22 cellular contexts compared by ENCODE assay signal in the genomic region with DNA sequence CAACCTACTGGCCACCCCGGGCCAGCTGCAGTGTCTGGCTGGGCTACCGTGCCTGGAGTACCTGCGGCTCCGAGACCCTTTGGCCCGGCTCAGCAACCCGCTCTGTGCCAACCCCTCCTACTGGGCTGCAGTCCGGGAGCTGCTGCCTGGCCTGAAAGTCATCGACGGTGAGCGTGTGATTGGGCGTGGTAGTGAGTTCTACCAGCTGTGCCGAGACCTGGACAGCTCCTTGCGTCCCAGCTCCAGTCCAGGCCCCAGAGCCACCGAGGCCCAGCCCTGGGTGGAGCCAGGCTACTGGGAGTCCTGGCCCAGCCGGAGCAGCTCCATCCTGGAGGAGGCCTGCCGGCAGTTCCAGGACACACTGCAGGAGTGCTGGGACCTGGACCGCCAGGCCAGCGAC. TPM values are rescaled to one million over a fixed set of nuclear protein-coding genes. Genes with fewer than 3 reads are reported as not detected.
DNase-seq lines count a peak whose midpoint lies in the region; ATAC-seq, FAIRE-seq and TF ChIP-seq lines count a peak whose summit lies in the region.
"Had no signal": no experiment of that assay in that cellular context is flagged by ENCODE, and none has a peak within 500 bp of the region (broad histone marks: within the 10 kb centered on the region; RNA-seq: fewer than 3 reads in every experiment).

No MANE protein-coding gene starts in this region.

- DNase-seq in colonic mucosa (peak; percentile 71), pancreas (peak; percentile 76 to 92 (median 84)), vagina (ENCODE audit: extremely low spot score in 2 of 2) (no peak), NCI-H2107 (lab: John Stamatoyannopoulos, UW) (no peak), A673 (ENCODE audit: low spot score) (no peak)
- no peak for DNase-seq in stimulated activated CD4-positive, alpha-beta T cell treated with anti-CD3 and anti-CD28 coated beads, Interleukin-1b, Interleukin-23, amount 100 ng/mL, for 48 hours
- no peak for DNase-seq in activated effector memory CD4-positive, alpha-beta T cell treated with Interleukin-2 at 50 U/mL for 16 hours
- DNase-seq: GF-D8, NCI-H1092 treated with DMSO at 0.1 percent for 48 hours, NCI-H146, NCI-H2081, NCI-H2227 treated with DMSO at 0.1 percent for 48 hours, NCI-H510A treated with DMSO at 0.1 percent for 48 hours, NCI-H774, OCI-M1, Right ventricle myocardium superior had no signal

- H3K36me3 ChIP-seq in colonic mucosa (no peaks in the 10 kb centered on the region), liver (ENCODE audit: control insufficient read depth in 4 of 4, insufficient read depth in 3 of 4, low read depth in 1 of 4, low read length in 3 of 4) (peaks cover 0 to 7% (median 1%) of the 10 kb centered on the region in 4 donors), pancreas (no peaks in the 10 kb centered on the region), vagina (no peaks in the 10 kb centered on the region), A673 (ENCODE audit: insufficient read depth, low read length, poor library complexity, severe bottlenecking) (peaks cover 12% of the 10 kb centered on the region)
- H3K36me3 ChIP-seq: HAP-1 had no signal

- POLR2A ChIA-PET in A673 (lab: Charles Lee; ENCODE audit: low non-redundant PET), result no interaction called here

- 40% methylated on average over 18 of the region's 18 CpGs for WGBS in liver
- WGBS in pancreas, 2 donors, result 43 to 48% methylated on average over 18 of the region's 18 CpGs

- no peak for TF ChIP-seq RAD21 in liver (IDR thresholded peaks at IDR 0.05)

- FAIRE-seq in pancreas (lab: Jason Lieb, UNC), result no peak
- FAIRE-seq: GM12878, GM19239 had no signal

- BruUV-seq in A673 (replicated peaks; lab: Mats Ljungman, UMichigan), result no TSS peak

- H3K9me3 ChIP-seq in colonic mucosa (no peaks in the 10 kb centered on the region), liver (ENCODE audit: control insufficient read depth in 4 of 4, low read length in 3 of 4) (no peaks in the 10 kb centered on the region), pancreas (no peaks in the 10 kb centered on the region), vagina (no peaks in the 10 kb centered on the region), A673 (ENCODE audit: low read depth, low read length, poor library complexity, severe bottlenecking) (no peaks in the 10 kb centered on the region)
- H3K9me3 ChIP-seq: HAP-1 had no signal

- peak overlapping the region; percentile 7 for H3K27ac ChIP-seq in colonic mucosa
- peak overlapping the region; percentile 1 to 22 for H3K27ac ChIP-seq in liver (ENCODE audit: low read depth in 1 of 2, low read length in 2 of 2)
- H3K27ac ChIP-seq in pancreas, result peak overlapping the region; percentile 61 to 89 (median 78)
- peak overlapping the region; percentile 90 for H3K27ac ChIP-seq in vagina
- no peak overlapping the region for H3K27ac ChIP-seq in A673 (ENCODE audit: low read depth, low read length, poor library complexity, severe bottlenecking)
- H3K27ac ChIP-seq: SK-N-MC had no signal

- peak; percentile 49 to 67 (median 58) for ATAC-seq in pancreas
- ATAC-seq: GM12878 had no signal

- H3K4me1 ChIP-seq in colonic mucosa, result peaks cover 19% of the 10 kb centered on the region
- peaks cover 23 to 65% (median 60%) of the 10 kb centered on the region in 4 donors for H3K4me1 ChIP-seq in liver (ENCODE audit: control insufficient read depth in 4 of 4, insufficient read depth in 4 of 4, low read length in 3 of 4)
- peaks cover 33 to 40% (median 36%) of the 10 kb centered on the region in 3 donors for H3K4me1 ChIP-seq in pancreas
- peaks cover 53% of the 10 kb centered on the region for H3K4me1 ChIP-seq in vagina
- H3K4me1 ChIP-seq in A673 (ENCODE audit: insufficient read depth, low read length, poor library complexity, severe bottlenecking), result peaks cover 5% of the 10 kb centered on the region
- H3K4me1 ChIP-seq: HAP-1 had no signal

- H3K4me3 ChIP-seq in colonic mucosa, result no peak overlapping the region
- H3K4me3 ChIP-seq in liver (ENCODE audit: low read depth in 1 of 3, low read length in 3 of 3), result no peak overlapping the region
- H3K4me3 ChIP-seq in pancreas, result no peak overlapping the region
- no peak overlapping the region for H3K4me3 ChIP-seq in vagina
- no peak overlapping the region for H3K4me3 ChIP-seq in A673 (ENCODE audit: low read depth, low read length, poor library complexity, severe bottlenecking)
- H3K4me3 ChIP-seq: GM12878, HAP-1, SK-N-MC had no signal

- CTCF ChIA-PET in A673 (lab: Charles Lee), result no interaction called here

- TF ChIP-seq CTCF in colonic mucosa (IDR thresholded peaks at IDR 0.05), result no peak
- TF ChIP-seq CTCF in liver (IDR thresholded peaks at IDR 0.05; ENCODE audit: low read depth, low read length, missing input control), result no peak
- TF ChIP-seq CTCF in pancreas (IDR thresholded peaks at IDR 0.05), result no peak
- no peak for TF ChIP-seq CTCF in vagina (IDR thresholded peaks at IDR 0.05)
- no peak for TF ChIP-seq CTCF in A673 (conservative IDR thresholded peaks at IDR 0.05; ENCODE audit: low read depth, low read length)

- intact Hi-C loops in colonic mucosa (cut with DNase I) (no loop called here), pancreas (cut with DNase I) (no loop called here), vagina (cut with DNase I) (no loop called here), A673 (cut with micrococcal nuclease; ENCODE audit: unreplicated experiment) (no loop called here)

- H3K9ac ChIP-seq in colonic mucosa (ENCODE audit: low read depth in 2 of 2, low read length in 2 of 2) (peak overlapping the region; percentile 5 to 23), liver (ENCODE audit: low read depth in 1 of 2, low read length in 2 of 2) (no peak overlapping the region)

- no peak for TF ChIP-seq POLR2A in vagina (IDR thresholded peaks at IDR 0.05)

- no peaks in the 10 kb centered on the region for H3K27me3 ChIP-seq in colonic mucosa
- H3K27me3 ChIP-seq in liver (ENCODE audit: control insufficient read depth in 4 of 4, insufficient read depth in 4 of 4, low read length in 3 of 4), result no peaks in the 10 kb centered on the region
- H3K27me3 ChIP-seq in pancreas, result no peaks in the 10 kb centered on the region
- no peaks in the 10 kb centered on the region for H3K27me3 ChIP-seq in vagina
- H3K27me3 ChIP-seq in A673 (replicated peaks; ENCODE audit: insufficient read depth, low read depth, low read length, poor library complexity), result no peaks in the 10 kb centered on the region

TF ChIP-seq in liver, 16 proteins besides CTCF, POLR2A, EP300 and RAD21:
- TF ChIP-seq, protein P1, sequence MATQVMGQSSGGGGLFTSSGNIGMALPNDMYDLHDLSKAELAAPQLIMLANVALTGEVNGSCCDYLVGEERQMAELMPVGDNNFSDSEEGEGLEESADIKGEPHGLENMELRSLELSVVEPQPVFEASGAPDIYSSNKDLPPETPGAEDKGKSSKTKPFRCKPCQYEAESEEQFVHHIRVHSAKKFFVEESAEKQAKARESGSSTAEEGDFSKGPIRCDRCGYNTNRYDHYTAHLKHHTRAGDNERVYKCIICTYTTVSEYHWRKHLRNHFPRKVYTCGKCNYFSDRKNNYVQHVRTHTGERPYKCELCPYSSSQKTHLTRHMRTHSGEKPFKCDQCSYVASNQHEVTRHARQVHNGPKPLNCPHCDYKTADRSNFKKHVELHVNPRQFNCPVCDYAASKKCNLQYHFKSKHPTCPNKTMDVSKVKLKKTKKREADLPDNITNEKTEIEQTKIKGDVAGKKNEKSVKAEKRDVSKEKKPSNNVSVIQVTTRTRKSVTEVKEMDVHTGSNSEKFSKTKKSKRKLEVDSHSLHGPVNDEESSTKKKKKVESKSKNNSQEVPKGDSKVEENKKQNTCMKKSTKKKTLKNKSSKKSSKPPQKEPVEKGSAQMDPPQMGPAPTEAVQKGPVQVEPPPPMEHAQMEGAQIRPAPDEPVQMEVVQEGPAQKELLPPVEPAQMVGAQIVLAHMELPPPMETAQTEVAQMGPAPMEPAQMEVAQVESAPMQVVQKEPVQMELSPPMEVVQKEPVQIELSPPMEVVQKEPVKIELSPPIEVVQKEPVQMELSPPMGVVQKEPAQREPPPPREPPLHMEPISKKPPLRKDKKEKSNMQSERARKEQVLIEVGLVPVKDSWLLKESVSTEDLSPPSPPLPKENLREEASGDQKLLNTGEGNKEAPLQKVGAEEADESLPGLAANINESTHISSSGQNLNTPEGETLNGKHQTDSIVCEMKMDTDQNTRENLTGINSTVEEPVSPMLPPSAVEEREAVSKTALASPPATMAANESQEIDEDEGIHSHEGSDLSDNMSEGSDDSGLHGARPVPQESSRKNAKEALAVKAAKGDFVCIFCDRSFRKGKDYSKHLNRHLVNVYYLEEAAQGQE (IDR thresholded peaks at IDR 0.05), result peak; percentile 52
- TF ChIP-seq RXRA (IDR thresholded peaks at IDR 0.05), result peak in 1 of 2 donors; percentile 17
- no peak for TF ChIP-seq GABPA (IDR thresholded peaks at IDR 0.05 in 1 of 2, conservative IDR thresholded peaks at IDR 0.05 in 1 of 2)

RNA-seq across cellular contexts. Expression of a gene that starts 4.2 kb away (rescaled TPM):
- 100 to 1,000 TPM in 1 of 2 donors, 10 to 100 TPM in 1; 86.7 to 122 TPM for total RNA-seq in colonic mucosa
- total RNA-seq in liver, result 100 to 1,000 TPM; 149 to 437 TPM
- 1,000 to 10,000 TPM; 1,248 to 1,915 TPM for polyA plus RNA-seq in liver
- total RNA-seq in pancreas, result 100 to 1,000 TPM; 125 to 408 (median 236) TPM
- 100 to 1,000 TPM; 184 to 246 TPM for polyA plus RNA-seq in pancreas
- 305 TPM for total RNA-seq in vagina
- total RNA-seq in A673 (2021), result not detected in 2 replicates
- polyA plus RNA-seq: CD14-positive monocyte had no signal

RNA-seq across cellular contexts. Expression of a gene that starts 13.8 kb away (rescaled TPM):
- total RNA-seq in colonic mucosa (10 to 100 TPM; 17.6 to 29.6 TPM), liver (10 to 100 TPM in 1 of 2 donors, 1 to 10 TPM in 1; 3.0 to 61.7 TPM), pancreas (10 to 100 TPM; 12.3 to 26.5 (median 17.7) TPM), vagina (24.1 TPM), A673 (2021) (4.5 TPM in 2 replicates)
- polyA plus RNA-seq in liver (10 to 100 TPM; 26.6 to 30.1 TPM), pancreas (10 to 100 TPM in 1 of 2 donors, 1 to 10 TPM in 1; 9.0 to 10.9 TPM)

RNA-seq across cellular contexts. Expression of a gene that starts 14.0 kb away (rescaled TPM):
- total RNA-seq in colonic mucosa, result 10 to 100 TPM; 11.4 to 15.1 TPM
- total RNA-seq in liver, result 10 to 100 TPM; 12.0 to 17.2 TPM
- 10 to 100 TPM; 13.9 to 21.0 TPM for polyA plus RNA-seq in liver
- total RNA-seq in pancreas, result 10 to 100 TPM in 1 of 6 donors, 1 to 10 TPM in 5; 7.1 to 10.3 (median 8.8) TPM
- 10 to 100 TPM in 1 of 2 donors, 1 to 10 TPM in 1; 7.1 to 11.2 TPM for polyA plus RNA-seq in pancreas
- total RNA-seq in vagina, result 14.0 TPM
- 48.1 and 48.5 TPM in 2 replicates for total RNA-seq in A673 (2021)

RNA-seq across cellular contexts. Expression of a gene that starts 31.4 kb away (rescaled TPM):
- total RNA-seq in colonic mucosa (100 to 1,000 TPM; 189 to 304 TPM), liver (100 to 1,000 TPM in 1 of 2 donors, 10 to 100 TPM in 1; 44.4 to 118 TPM), pancreas (10 to 100 TPM; 48.1 to 76.3 (median 63.2) TPM), vagina (49.4 TPM), A673 (2021) (113 and 114 TPM in 2 replicates)
- polyA plus RNA-seq in liver (10 to 100 TPM; 17.1 to 65.8 TPM), pancreas (10 to 100 TPM; 57.5 to 78.8 TPM)

RNA-seq across cellular contexts. Expression of a gene that starts 42.0 kb away (rescaled TPM):
- total RNA-seq in colonic mucosa (10 to 100 TPM; 11.0 to 11.3 TPM), liver (1 to 10 TPM in 1 of 2 donors, under 1 TPM in 1; 0.33 to 3.1 TPM), pancreas (1 to 10 TPM; 2.0 to 3.9 (median 2.8) TPM), vagina (4.4 TPM), A673 (2021) (12.1 and 14.3 TPM in 2 replicates)
- polyA plus RNA-seq in liver (under 1 TPM; 0.08 to 0.72 TPM), pancreas (1 to 10 TPM; 3.2 to 7.4 TPM)

Comparison
In these comparisons a context has a peak if more than half of its experiments do, and no peak if none do; other contexts are left out.
1. DNase-seq: peak in colonic mucosa (single experiment) and pancreas (6 of 6); none in vagina (0 of 2), NCI-H2107 (single experiment), stimulated activated CD4-positive, alpha-beta T cell treated with anti-CD3 and anti-CD28 coated beads, Interleukin-1b, Interleukin-23, amount 100 ng/mL, for 48 hours (single experiment), A673 (single experiment) and activated effector memory CD4-positive, alpha-beta T cell treated with Interleukin-2 at 50 U/mL for 16 hours (single experiment).
2. H3K9ac ChIP-seq: peak in colonic mucosa (2 of 2); none in liver (0 of 2).
3. RNA of a gene that starts 4.2 kb away (total RNA-seq): 149 to 437 TPM in liver, 305 TPM in vagina (single experiment), 125 to 408 TPM in pancreas and 86.7 to 122 TPM in colonic mucosa; not detected in A673; every median in the first group is over 10 times any median in the second.